Comparison of ENCODE assay signal across 8 cellular contexts in the genomic region with DNA sequence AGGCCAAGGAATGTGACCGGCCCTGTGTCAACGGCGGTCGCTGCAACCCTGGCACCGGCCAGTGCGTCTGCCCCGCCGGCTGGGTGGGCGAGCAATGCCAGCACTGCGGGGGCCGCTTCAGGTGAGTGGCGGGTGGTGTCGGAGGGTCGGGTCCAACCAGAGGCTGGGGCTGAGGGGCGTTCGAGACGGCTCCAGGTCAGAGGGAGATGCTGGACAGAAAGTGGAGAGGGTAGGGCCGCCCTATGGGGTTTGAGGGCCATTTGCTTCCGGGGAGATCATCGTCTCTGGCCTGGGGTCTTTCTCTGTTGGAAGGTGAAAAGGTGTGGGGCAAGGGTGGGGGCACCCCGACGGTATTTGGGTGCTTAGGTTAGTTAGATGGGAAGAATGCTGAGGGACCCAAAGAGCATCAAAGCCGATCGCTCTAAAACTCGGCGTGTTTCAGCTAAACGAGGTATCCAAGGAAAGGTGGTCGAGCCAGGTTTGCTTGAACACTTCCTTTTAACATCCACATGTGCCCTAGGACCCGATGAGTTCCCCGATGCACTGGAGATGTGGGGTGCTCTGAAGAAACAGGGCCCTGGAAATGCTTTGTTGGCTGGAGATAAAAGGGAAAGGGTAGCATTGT. TPM values are rescaled to one million over a fixed set of nuclear protein-coding genes. Genes with fewer than 3 reads are reported as not detected.
DNase-seq lines count a peak whose midpoint lies in the region; ATAC-seq, FAIRE-seq and TF ChIP-seq lines count a peak whose summit lies in the region.

No MANE protein-coding gene starts in this region.

- H3K4me3 ChIP-seq in adrenal gland (peak overlapping the region; percentile 82 to 92 (median 86)), suprapubic skin (peak overlapping the region; percentile 92)

- H3K4me1 ChIP-seq in adrenal gland (replicated peaks in 1 of 2) (peaks cover 21 to 25% of the 10 kb centered on the region in 2 donors), suprapubic skin (peaks cover 30% of the 10 kb centered on the region)

- peak; percentile 36 for FAIRE-seq in GM12892 (lab: Jason Lieb, UNC)

- no peaks in the 10 kb centered on the region for H3K36me3 ChIP-seq in adrenal gland (replicated peaks in 1 of 2)
- H3K36me3 ChIP-seq in suprapubic skin, result no peaks in the 10 kb centered on the region

- TF ChIP-seq CTCF in adrenal gland (IDR thresholded peaks at IDR 0.05) (no peak), suprapubic skin (IDR thresholded peaks at IDR 0.05) (no peak)

- H3K27ac ChIP-seq in adrenal gland, result peak overlapping the region in 4 of 5 donors; percentile 70 to 93 (median 85)
- H3K27ac ChIP-seq in suprapubic skin, result peak overlapping the region; percentile 83

- no peak for TF ChIP-seq EP300 in suprapubic skin (IDR thresholded peaks at IDR 0.05)

- ATAC-seq in HG03097 (IDR thresholded peaks at IDR 0.05; ENCODE audit: low FRiP score, unreplicated experiment), result peak; percentile 28

- H3K9me3 ChIP-seq in adrenal gland (replicated peaks in 1 of 3) (no peaks in the 10 kb centered on the region), suprapubic skin (no peaks in the 10 kb centered on the region)

- TF ChIP-seq POLR2A in GM12892 (IDR thresholded peaks at IDR 0.05; ENCODE audit: low read depth, low read length) (no peak), adrenal gland (IDR thresholded peaks at IDR 0.05) (no peak), suprapubic skin (IDR thresholded peaks at IDR 0.05) (no peak)

- 0 to 1% (median 1%) methylated on average over 11 to 30 of the region's 30 CpGs for WGBS in adrenal gland, 4 donors
- 0% methylated on average over 15 of the region's 30 CpGs for WGBS in suprapubic skin

- DNase-seq in GM12892 (ENCODE audit: insufficient read length) (no peak), adrenal gland (peak in 2 of 7 donors; percentile 42 to 56), left kidney (ENCODE audit: low read depth, low spot score) (peak; percentile 26), suprapubic skin (ENCODE audit: low spot score in 2 of 2) (peak in 1 of 2 donors; percentile 70), NCI-H526 treated with DMSO at 0.1 percent for 48 hours (lab: John Stamatoyannopoulos, UW) (no peak), SW 1271 (lab: John Stamatoyannopoulos, UW) (no peak), NCI-H1694 (lab: John Stamatoyannopoulos, UW) (no peak)

- intact Hi-C loops in adrenal gland (cut with DNase I), result no loop called here

- H3K27me3 ChIP-seq in adrenal gland (no peaks in the 10 kb centered on the region), suprapubic skin (no peaks in the 10 kb centered on the region)

RNA-seq across cellular contexts. Expression of a gene that starts 0.7 kb away (rescaled TPM):
- polyA plus RNA-seq in GM12892 (2012; ENCODE audit: missing spikeins), result 4.9 TPM
- total RNA-seq in adrenal gland (10 to 100 TPM; 42.5 to 74.8 (median 56.2) TPM), suprapubic skin (10 to 100 TPM; 23.3 to 39.1 (median 28.3) TPM)
- 10 to 100 TPM in 1 of 3 donors, 1 to 10 TPM in 2; 6.2 to 81.1 (median 6.4) TPM for polyA plus RNA-seq in adrenal gland
